Comparison of ENCODE assay signal across 9 cellular contexts in genomic region chr11:128481135-128481534, GRCh38.
DNase-seq lines count a peak whose midpoint lies in the region; ATAC-seq, FAIRE-seq and TF ChIP-seq lines count a peak whose summit lies in the region.
"Had no signal": no experiment of that assay in that cellular context is flagged by ENCODE, and none has a peak within 500 bp of the region (broad histone marks: within the 10 kb centered on the region; RNA-seq: fewer than 3 reads in every experiment).

No MANE protein-coding gene starts in this region.

- H3K4me3 Mint-ChIP-seq in activated T-cell treated with anti-CD3 and anti-CD28 coated beads, Interleukin-2, amount 50 U/mL, for 4 hours = peak overlapping the region; percentile 71
- no peak overlapping the region for H3K4me3 Mint-ChIP-seq in progenitor cell of endocrine pancreas (ENCODE audit: low read depth)

- no peak overlapping the region for H3K9ac ChIP-seq in kidney (ENCODE audit: low read length in 2 of 2)

- no peak for DNase-seq in activated T-cell treated with anti-CD3 and anti-CD28 coated beads, Interleukin-2, amount 50 U/mL, for 4 hours
- no peak for DNase-seq in activated T-cell treated with anti-CD3 and anti-CD28 coated beads, Interleukin-2, amount 50 U/mL, for 1 hour
- peak; percentile 85 for DNase-seq in astrocyte of the spinal cord (ENCODE audit: low read depth, low spot score)
- DNase-seq in kidney = no peak
- DNase-seq in transverse colon = no peak
- DNase-seq in NCI-H187 (lab: John Stamatoyannopoulos, UW) = no peak
- no peak for DNase-seq in progenitor cell of endocrine pancreas (ENCODE audit: low spot score, unreplicated experiment)
- no peak for DNase-seq in NOMO-1 treated with dmso at 0.1 percent for 144 hours (lab: John Stamatoyannopoulos, UW; ENCODE audit: unreplicated experiment)
- DNase-seq: COR-L47 had no signal

- 66 to 76% methylated on average over 2 of the region's 2 CpGs for WGBS in transverse colon (ENCODE audit: low coverage in 1 of 2), 2 donors

- H3K9me3 ChIP-seq in kidney (ENCODE audit: control insufficient read depth in 1 of 2, low read length in 2 of 2) = no peaks in the 10 kb centered on the region
- no peaks in the 10 kb centered on the region for H3K9me3 ChIP-seq in transverse colon

- no peak for ATAC-seq in activated T-cell treated with anti-CD3 and anti-CD28 coated beads, Interleukin-2, amount 50 U/mL, for 4 hours

- H3K27ac ChIP-seq in kidney (ENCODE audit: low read depth in 2 of 2, low read length in 2 of 2) (peak overlapping the region; percentile 51 to 64), transverse colon (peak overlapping the region; percentile 66 to 71 (median 68))

- TF ChIP-seq EP300 in transverse colon (IDR thresholded peaks at IDR 0.05; ENCODE audit: low read depth) = peak; percentile 59

- FAIRE-seq in kidney (lab: Jason Lieb, UNC) = peak; percentile 42

- H3K4me1 ChIP-seq in kidney (ENCODE audit: control insufficient read depth in 1 of 2, insufficient read depth in 1 of 2, low read depth in 1 of 2, low read length in 2 of 2) = peaks cover 27 to 34% of the 10 kb centered on the region in 2 donors
- peaks cover 0 to 50% (median 9%) of the 10 kb centered on the region in 4 donors for H3K4me1 ChIP-seq in transverse colon

- H3K4me3 ChIP-seq in astrocyte of the spinal cord (ENCODE audit: low read depth, low read length) = no peak overlapping the region
- no peak overlapping the region for H3K4me3 ChIP-seq in kidney (ENCODE audit: low read length in 2 of 2)
- no peak overlapping the region for H3K4me3 ChIP-seq in transverse colon

- intact Hi-C loops in kidney (cut with DNase I) (no loop called here), transverse colon (cut with DNase I; ENCODE audit: low total_unique reads) (no loop called here)

- peaks cover 99% of the 10 kb centered on the region for H3K4me1 Mint-ChIP-seq in activated T-cell treated with anti-CD3 and anti-CD28 coated beads, Interleukin-2, amount 50 U/mL, for 4 hours (ENCODE audit: low read depth)
- peaks cover 14% of the 10 kb centered on the region for H3K4me1 Mint-ChIP-seq in progenitor cell of endocrine pancreas (ENCODE audit: low read depth)

- H3K36me3 Mint-ChIP-seq in activated T-cell treated with anti-CD3 and anti-CD28 coated beads, Interleukin-2, amount 50 U/mL, for 4 hours (ENCODE audit: insufficient read depth) = peaks cover 89% of the 10 kb centered on the region
- no peaks in the 10 kb centered on the region for H3K36me3 Mint-ChIP-seq in progenitor cell of endocrine pancreas (ENCODE audit: insufficient read depth)

- no peak for TF ChIP-seq POLR2A in transverse colon (IDR thresholded peaks at IDR 0.05)

- TF ChIP-seq CTCF in astrocyte of the spinal cord (IDR thresholded peaks at IDR 0.05; ENCODE audit: low read depth, low read length) (no peak), kidney (IDR thresholded peaks at IDR 0.05; ENCODE audit: borderline replicate concordance, extremely low read depth, insufficient read depth) (no peak), transverse colon (IDR thresholded peaks at IDR 0.05) (no peak), progenitor cell of endocrine pancreas (IDR thresholded peaks at IDR 0.05; ENCODE audit: unreplicated experiment) (no peak)

- in situ Hi-C loops in astrocyte of the spinal cord (cut with HindIII; ENCODE audit: low sequenced_read_pairs) (no loop called here), transverse colon (cut with MboI; ENCODE audit: low pct_ligation_motif_present in 1 of 4, low pct_unique_long_range_greater_than_20kb in 1 of 4, low sequenced_read_pairs in 3 of 4) (no loop called here)

- no peaks in the 10 kb centered on the region for H3K9me3 Mint-ChIP-seq in activated T-cell treated with anti-CD3 and anti-CD28 coated beads, Interleukin-2, amount 50 U/mL, for 4 hours
- no peaks in the 10 kb centered on the region for H3K9me3 Mint-ChIP-seq in progenitor cell of endocrine pancreas (ENCODE audit: low read depth)

- no peak overlapping the region for H3K27ac Mint-ChIP-seq in progenitor cell of endocrine pancreas

- H3K36me3 ChIP-seq in kidney (ENCODE audit: control insufficient read depth in 1 of 2, insufficient read depth in 2 of 2, low read length in 2 of 2) (peaks cover 0 to 41% of the 10 kb centered on the region in 2 donors), transverse colon (peaks cover 0 to 32% (median 5%) of the 10 kb centered on the region in 4 donors)

- H3K27me3 Mint-ChIP-seq in activated T-cell treated with anti-CD3 and anti-CD28 coated beads, Interleukin-2, amount 50 U/mL, for 4 hours (ENCODE audit: low read depth) = no peaks in the 10 kb centered on the region
- H3K27me3 Mint-ChIP-seq in progenitor cell of endocrine pancreas = peaks cover 52% of the 10 kb centered on the region

- H3K27me3 ChIP-seq in transverse colon = no peaks in the 10 kb centered on the region
